In genomic region chr12:6606331-6607131, GRCh38 we compare ENCODE assay signal across 8 cellular contexts. TPM values are rescaled to one million over a fixed set of nuclear protein-coding genes. Genes with fewer than 3 reads are reported as not detected.
DNase-seq lines count a peak whose midpoint lies in the region; ATAC-seq lines count a peak whose summit lies in the region.

No MANE protein-coding gene starts in this region.

- peaks cover 35% of the 10 kb centered on the region for H3K36me3 ChIP-seq in KOPT-K1 (ENCODE audit: insufficient read depth, low read length)

- H3K36me3 Mint-ChIP-seq in activated CD4-positive, alpha-beta memory T cell treated with anti-CD3 and anti-CD28 coated beads for 36 hours: peaks cover 41% of the 10 kb centered on the region
- H3K36me3 Mint-ChIP-seq in memory B cell: peaks cover 10% of the 10 kb centered on the region

- peak; percentile 31 for ATAC-seq in memory B cell (ENCODE audit: low read depth)
- ATAC-seq in GM21447 (IDR thresholded peaks at IDR 0.05; ENCODE audit: unreplicated experiment): no peak

- H3K9me3 ChIP-seq in KOPT-K1 (ENCODE audit: insufficient read depth, low read length, poor library complexity, severe bottlenecking): no peaks in the 10 kb centered on the region

- POLR2A ChIA-PET in activated CD4-positive, alpha-beta memory T cell treated with anti-CD3 and anti-CD28 coated beads for 36 hours (lab: Charles Lee): interaction anchor here (0.8 to 1.9 kb wide), 6 partner anchors 9 to 245 kb away, joined by 4 to 8 read pairs (median 5); partner anchors contain the start of genes CDCA3 and USP5

- peaks cover 51% of the 10 kb centered on the region for H3K4me1 Mint-ChIP-seq in activated CD4-positive, alpha-beta memory T cell treated with anti-CD3 and anti-CD28 coated beads for 36 hours (ENCODE audit: low read depth)
- peaks cover 39% of the 10 kb centered on the region for H3K4me1 Mint-ChIP-seq in memory B cell

- H3K27ac ChIP-seq in KOPT-K1 (ENCODE audit: low read depth, low read length, poor library complexity, severe bottlenecking): peak overlapping the region; percentile 77

- CTCF ChIA-PET in activated CD4-positive, alpha-beta memory T cell treated with anti-CD3 and anti-CD28 coated beads for 36 hours (lab: Charles Lee): interaction anchor here (0.8 to 2.9 kb wide), 5 partner anchors 12 to 160 kb away, joined by 3 to 13 read pairs (median 4); partner anchors contain the start of gene PTMS

- H3K9me3 Mint-ChIP-seq in activated CD4-positive, alpha-beta memory T cell treated with anti-CD3 and anti-CD28 coated beads for 36 hours: no peaks in the 10 kb centered on the region
- H3K9me3 Mint-ChIP-seq in memory B cell: no peaks in the 10 kb centered on the region

- peak overlapping the region; percentile 91 for H3K27ac Mint-ChIP-seq in activated CD4-positive, alpha-beta memory T cell treated with anti-CD3 and anti-CD28 coated beads for 36 hours
- no peak overlapping the region for H3K27ac Mint-ChIP-seq in memory B cell

- intact Hi-C loops in activated CD4-positive, alpha-beta memory T cell treated with anti-CD3 and anti-CD28 coated beads for 36 hours (cut with micrococcal nuclease): loop anchor here (1.0 to 5.0 kb wide), 7 partner anchors 32 to 245 kb away; partner anchors contain the start of genes CD27, CD4, CDCA3 and GAPDH

- H3K4me3 Mint-ChIP-seq in activated CD4-positive, alpha-beta memory T cell treated with anti-CD3 and anti-CD28 coated beads for 36 hours: peak overlapping the region; percentile 95
- H3K4me3 Mint-ChIP-seq in memory B cell: no peak overlapping the region

- DNase-seq in D341Med (ENCODE audit: low spot score) (peak; percentile 60), memory B cell (ENCODE audit: low spot score in 2 of 2) (peak; percentile 55 to 57), NCI-H2081 treated with DMSO at 0.1 percent for 48 hours (lab: John Stamatoyannopoulos, UW) (no peak)
- peak; percentile 77 for DNase-seq in activated CD4-positive, alpha-beta memory T cell treated with anti-CD3 and anti-CD28 coated beads for 36 hours
- DNase-seq in effector CD8-positive, alpha-beta T cell (lab: John Stamatoyannopoulos, UW): peak; percentile 51
- peak; percentile 73 for DNase-seq in stimulated activated CD8-positive, alpha-beta memory T cell treated with anti-CD3 and anti-CD28 coated beads, Interleukin-4, amount 100 ng/mL, for 48 hours

- H3K27me3 Mint-ChIP-seq in activated CD4-positive, alpha-beta memory T cell treated with anti-CD3 and anti-CD28 coated beads for 36 hours: no peaks in the 10 kb centered on the region
- no peaks in the 10 kb centered on the region for H3K27me3 Mint-ChIP-seq in memory B cell

RNA-seq across cellular contexts. Expression of gene CHD4, which starts 0.6 kb away (rescaled TPM):
- total RNA-seq in activated CD4-positive, alpha-beta memory T cell treated with anti-CD3 and anti-CD28 coated beads for 36 hours: 100 to 1,000 TPM; 302 to 305 TPM

RNA-seq across cellular contexts. Expression of gene LPAR5, which starts 29.2 kb away (rescaled TPM):
- total RNA-seq in activated CD4-positive, alpha-beta memory T cell treated with anti-CD3 and anti-CD28 coated beads for 36 hours: 1 to 10 TPM; 4.7 to 4.8 TPM

RNA-seq across cellular contexts. Expression of gene NOP2, which starts 38.4 kb away (rescaled TPM):
- total RNA-seq in activated CD4-positive, alpha-beta memory T cell treated with anti-CD3 and anti-CD28 coated beads for 36 hours: 10 to 100 TPM; 74.9 to 82.2 TPM

RNA-seq across cellular contexts. Expression of gene ACRBP, which starts 40.7 kb away (rescaled TPM):
- 1 to 10 TPM in 1 of 2 experiments, under 1 TPM in 1; 0.63 to 1.2 TPM for total RNA-seq in activated CD4-positive, alpha-beta memory T cell treated with anti-CD3 and anti-CD28 coated beads for 36 hours

RNA-seq across cellular contexts. Expression of gene IFFO1, which starts 50.7 kb away (rescaled TPM):
- total RNA-seq in activated CD4-positive, alpha-beta memory T cell treated with anti-CD3 and anti-CD28 coated beads for 36 hours: 10 to 100 TPM; 10.9 to 12.4 TPM
